ENCODE assay signal across 1 cellular context in genomic region chr10:114632869-114633715, GRCh38.
TF ChIP-seq lines count a peak whose summit lies in the region.

No MANE protein-coding gene starts in this region.

TF ChIP-seq in GM23338, 12 proteins besides CTCF, POLR2A, EP300 and RAD21 (continued from another document):
- TF ChIP-seq, protein P1, sequence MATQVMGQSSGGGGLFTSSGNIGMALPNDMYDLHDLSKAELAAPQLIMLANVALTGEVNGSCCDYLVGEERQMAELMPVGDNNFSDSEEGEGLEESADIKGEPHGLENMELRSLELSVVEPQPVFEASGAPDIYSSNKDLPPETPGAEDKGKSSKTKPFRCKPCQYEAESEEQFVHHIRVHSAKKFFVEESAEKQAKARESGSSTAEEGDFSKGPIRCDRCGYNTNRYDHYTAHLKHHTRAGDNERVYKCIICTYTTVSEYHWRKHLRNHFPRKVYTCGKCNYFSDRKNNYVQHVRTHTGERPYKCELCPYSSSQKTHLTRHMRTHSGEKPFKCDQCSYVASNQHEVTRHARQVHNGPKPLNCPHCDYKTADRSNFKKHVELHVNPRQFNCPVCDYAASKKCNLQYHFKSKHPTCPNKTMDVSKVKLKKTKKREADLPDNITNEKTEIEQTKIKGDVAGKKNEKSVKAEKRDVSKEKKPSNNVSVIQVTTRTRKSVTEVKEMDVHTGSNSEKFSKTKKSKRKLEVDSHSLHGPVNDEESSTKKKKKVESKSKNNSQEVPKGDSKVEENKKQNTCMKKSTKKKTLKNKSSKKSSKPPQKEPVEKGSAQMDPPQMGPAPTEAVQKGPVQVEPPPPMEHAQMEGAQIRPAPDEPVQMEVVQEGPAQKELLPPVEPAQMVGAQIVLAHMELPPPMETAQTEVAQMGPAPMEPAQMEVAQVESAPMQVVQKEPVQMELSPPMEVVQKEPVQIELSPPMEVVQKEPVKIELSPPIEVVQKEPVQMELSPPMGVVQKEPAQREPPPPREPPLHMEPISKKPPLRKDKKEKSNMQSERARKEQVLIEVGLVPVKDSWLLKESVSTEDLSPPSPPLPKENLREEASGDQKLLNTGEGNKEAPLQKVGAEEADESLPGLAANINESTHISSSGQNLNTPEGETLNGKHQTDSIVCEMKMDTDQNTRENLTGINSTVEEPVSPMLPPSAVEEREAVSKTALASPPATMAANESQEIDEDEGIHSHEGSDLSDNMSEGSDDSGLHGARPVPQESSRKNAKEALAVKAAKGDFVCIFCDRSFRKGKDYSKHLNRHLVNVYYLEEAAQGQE (IDR thresholded peaks at IDR 0.05; ENCODE audit: unreplicated experiment), result no peak
- TF ChIP-seq ZNF331 (CRISPR knock-in tag; IDR thresholded peaks at IDR 0.05; ENCODE audit: low read depth), result no peak
- TF ChIP-seq EZH2 (IDR thresholded peaks at IDR 0.05; ENCODE audit: low read depth, unreplicated experiment), result no peak
- no peak for TF ChIP-seq NANOG (IDR thresholded peaks at IDR 0.05; ENCODE audit: borderline replicate concordance)
